Comparison of ENCODE assay signal across 20 cellular contexts in genomic region chr7:92613214-92613613, GRCh38. TPM values are rescaled to one million over a fixed set of nuclear protein-coding genes. Genes with fewer than 3 reads are reported as not detected.
DNase-seq lines count a peak whose midpoint lies in the region; ATAC-seq and TF ChIP-seq lines count a peak whose summit lies in the region.
"Had no signal": no experiment of that assay in that cellular context is flagged by ENCODE, and none has a peak within 500 bp of the region (broad histone marks: within the 10 kb centered on the region; RNA-seq: fewer than 3 reads in every experiment).

No MANE protein-coding gene starts in this region.

- H3K27me3 ChIP-seq in left ventricle myocardium inferior (ENCODE audit: low read depth) (no peaks in the 10 kb centered on the region), heart left ventricle (no peaks in the 10 kb centered on the region), hepatocyte (no peaks in the 10 kb centered on the region), trophoblast cell (ENCODE audit: insufficient read depth, low read length) (no peaks in the 10 kb centered on the region)
- H3K27me3 ChIP-seq: ascending aorta, SJSA1 had no signal

- POLR2A ChIA-PET in activated CD4-positive, alpha-beta memory T cell treated with anti-CD3 and anti-CD28 coated beads, Interleukin-2, amount 10 ng/mL, durations not matched to agents 7 days and 5 days (lab: Charles Lee): interaction anchor here (1.0 to 4.4 kb wide), 6 partner anchors 15 to 211 kb away, joined by 3 to 26 read pairs (median 5); partner anchors contain the start of genes FAM133B and RBM48

- no peak overlapping the region for H4K91ac ChIP-seq in trophoblast cell (ENCODE audit: low read depth, low read length)

- no peak for TF ChIP-seq POLR2A in heart left ventricle (IDR thresholded peaks at IDR 0.05)

- no peaks in the 10 kb centered on the region for H3K9me3 ChIP-seq in left ventricle myocardium inferior (replicated peaks)
- no peaks in the 10 kb centered on the region for H3K9me3 ChIP-seq in heart left ventricle
- no peaks in the 10 kb centered on the region for H3K9me3 ChIP-seq in hepatocyte (ENCODE audit: low read depth)
- H3K9me3 ChIP-seq in trophoblast cell (ENCODE audit: insufficient read depth, low read depth, low read length): no peaks in the 10 kb centered on the region
- H3K9me3 ChIP-seq: ascending aorta, SJSA1 had no signal

- H3K18ac ChIP-seq in trophoblast cell (ENCODE audit: low read length): no peak overlapping the region

- peaks cover 55% of the 10 kb centered on the region for H3K4me1 Mint-ChIP-seq in activated CD4-positive, alpha-beta memory T cell treated with anti-CD3 and anti-CD28 coated beads, Interleukin-2, amount 10 ng/mL, durations not matched to agents 7 days and 5 days

- peaks cover 69% of the 10 kb centered on the region for H3K36me3 Mint-ChIP-seq in activated CD4-positive, alpha-beta memory T cell treated with anti-CD3 and anti-CD28 coated beads, Interleukin-2, amount 10 ng/mL, durations not matched to agents 7 days and 5 days (ENCODE audit: low read depth)

- peak overlapping the region; percentile 18 for H3K27ac ChIP-seq in left ventricle myocardium inferior (replicated peaks)
- H3K27ac ChIP-seq in heart left ventricle: no peak overlapping the region
- peak overlapping the region; percentile 22 for H3K27ac ChIP-seq in hepatocyte
- H3K27ac ChIP-seq in trophoblast cell (ENCODE audit: low read depth, low read length): no peak overlapping the region

- H4K20me1 ChIP-seq in hepatocyte (ENCODE audit: insufficient read depth, poor library complexity, severe bottlenecking): no peaks in the 10 kb centered on the region

- H3K4me1 ChIP-seq in left ventricle myocardium inferior (peaks cover 45% of the 10 kb centered on the region), heart left ventricle (peaks cover 0 to 16% (median 0%) of the 10 kb centered on the region in 12 donors), hepatocyte (ENCODE audit: insufficient read depth) (no peaks in the 10 kb centered on the region), trophoblast cell (ENCODE audit: control insufficient read depth in 1 of 2, insufficient read depth in 2 of 2, low read length in 2 of 2) (peaks cover 6% of the 10 kb centered on the region in 2 experiments)

- no peak overlapping the region for H3K4ac ChIP-seq in trophoblast cell (ENCODE audit: low read depth, low read length)

- H3K9me3 Mint-ChIP-seq in activated CD4-positive, alpha-beta memory T cell treated with anti-CD3 and anti-CD28 coated beads, Interleukin-2, amount 10 ng/mL, durations not matched to agents 7 days and 5 days: no peaks in the 10 kb centered on the region
- H3K9me3 Mint-ChIP-seq: activated T-cell treated with anti-CD3 and anti-CD28 coated beads, Interleukin-2, amount 50 U/mL, for 4 hours; CD8-positive, alpha-beta memory T cell; endodermal cell; GM23338; stimulated activated naive B cell treated with anti-CD40 and anti-IgM and Interleukin-4, amounts not matched to agents 10 μg/mL and 1 μg/mL and 100 μg/mL, for 72 hours; type B pancreatic cell had no signal

- intact Hi-C loops in left ventricle myocardium inferior (cut with micrococcal nuclease): no loop called here
- intact Hi-C loops in heart left ventricle (cut with DNase I): no loop called here

- ATAC-seq in heart left ventricle (no peak), HG03521 (IDR thresholded peaks at IDR 0.05; ENCODE audit: unreplicated experiment) (no peak)
- ATAC-seq: GM23338 had no signal

- no peak overlapping the region for H3K23ac ChIP-seq in trophoblast cell (ENCODE audit: low read length)

- no peaks in the 10 kb centered on the region for H3K79me2 ChIP-seq in hepatocyte
- peaks cover 2% of the 10 kb centered on the region for H3K79me2 ChIP-seq in trophoblast cell (ENCODE audit: control insufficient read depth, insufficient read depth, low read length, poor library complexity)

- H2AFZ ChIP-seq in hepatocyte: no peak overlapping the region
- H2AFZ ChIP-seq in trophoblast cell (ENCODE audit: insufficient read depth, low read length, poor library complexity): no peak overlapping the region
- H2AFZ ChIP-seq: GM23338 had no signal

- H3K79me1 ChIP-seq in trophoblast cell (ENCODE audit: low read length): peaks cover 2% of the 10 kb centered on the region

- TF ChIP-seq CTCF in left ventricle myocardium inferior (IDR thresholded peaks at IDR 0.05; ENCODE audit: borderline replicate concordance) (no peak), heart left ventricle (IDR thresholded peaks at IDR 0.05) (no peak), hepatocyte (IDR thresholded peaks at IDR 0.05; ENCODE audit: poor library complexity) (no peak)

- no peak overlapping the region for H3K9ac ChIP-seq in trophoblast cell (ENCODE audit: low read length)

- CTCF ChIA-PET in activated CD4-positive, alpha-beta memory T cell treated with anti-CD3 and anti-CD28 coated beads, Interleukin-2, amount 10 ng/mL, durations not matched to agents 7 days and 5 days (lab: Charles Lee): interaction anchor here (0.9 to 7.9 kb wide), 6 partner anchors 7 to 433 kb away, joined by 3 to 44 read pairs (median 23); partner anchors contain the start of gene FAM133B

- H2BK120ac ChIP-seq in trophoblast cell (ENCODE audit: insufficient read depth, low read length, poor library complexity): no peak overlapping the region

- H2AK5ac ChIP-seq in trophoblast cell (ENCODE audit: low read length): no peak overlapping the region

- H3K27me3 Mint-ChIP-seq in activated CD4-positive, alpha-beta memory T cell treated with anti-CD3 and anti-CD28 coated beads, Interleukin-2, amount 10 ng/mL, durations not matched to agents 7 days and 5 days: no peaks in the 10 kb centered on the region
- H3K27me3 Mint-ChIP-seq: CD8-positive, alpha-beta memory T cell; stimulated activated naive B cell treated with anti-CD40 and anti-IgM and Interleukin-4, amounts not matched to agents 10 μg/mL and 1 μg/mL and 100 μg/mL, for 72 hours; type B pancreatic cell had no signal

- H3K36me3 ChIP-seq in left ventricle myocardium inferior (peaks cover 45% of the 10 kb centered on the region), heart left ventricle (peaks cover 0 to 55% (median 42%) of the 10 kb centered on the region in 9 donors), hepatocyte (replicated peaks; ENCODE audit: insufficient read depth, low read depth) (no peaks in the 10 kb centered on the region), trophoblast cell (ENCODE audit: control insufficient read depth in 1 of 2, insufficient read depth in 2 of 2, low read length in 2 of 2) (peaks cover 12 to 29% of the 10 kb centered on the region in 2 experiments)

- no peak overlapping the region for H3K14ac ChIP-seq in trophoblast cell (ENCODE audit: low read length)

- H3K27ac Mint-ChIP-seq in activated CD4-positive, alpha-beta memory T cell treated with anti-CD3 and anti-CD28 coated beads, Interleukin-2, amount 10 ng/mL, durations not matched to agents 7 days and 5 days: peak overlapping the region; percentile 75
- H3K27ac Mint-ChIP-seq: endodermal cell; GM23338; stimulated activated naive B cell treated with anti-CD40 and anti-IgM and Interleukin-4, amounts not matched to agents 10 μg/mL and 1 μg/mL and 100 μg/mL, for 72 hours; type B pancreatic cell had no signal

- no peak overlapping the region for H3K4me3 ChIP-seq in left ventricle myocardium inferior
- H3K4me3 ChIP-seq in heart left ventricle: no peak overlapping the region
- H3K4me3 ChIP-seq in hepatocyte: no peak overlapping the region
- no peak overlapping the region for H3K4me3 ChIP-seq in trophoblast cell (ENCODE audit: low read depth, low read length)
- H3K4me3 ChIP-seq: GM23338, SJSA1 had no signal

- no peak overlapping the region for H2BK12ac ChIP-seq in trophoblast cell (ENCODE audit: low read length)

- H4K8ac ChIP-seq in trophoblast cell (ENCODE audit: low read depth, low read length): no peak overlapping the region

- H3K9me2 ChIP-seq in hepatocyte (replicated peaks; ENCODE audit: insufficient read depth): no peaks in the 10 kb centered on the region

- H3K4me3 Mint-ChIP-seq in activated CD4-positive, alpha-beta memory T cell treated with anti-CD3 and anti-CD28 coated beads, Interleukin-2, amount 10 ng/mL, durations not matched to agents 7 days and 5 days: no peak overlapping the region
- H3K4me3 Mint-ChIP-seq: activated T-cell treated with anti-CD3 and anti-CD28 coated beads, Interleukin-2, amount 50 U/mL, for 4 hours; CD8-positive, alpha-beta memory T cell; endodermal cell; GM23338; stimulated activated naive B cell treated with anti-CD40 and anti-IgM and Interleukin-4, amounts not matched to agents 10 μg/mL and 1 μg/mL and 100 μg/mL, for 72 hours; type B pancreatic cell had no signal

- no peak overlapping the region for H3K4me2 ChIP-seq in hepatocyte
- H3K4me2 ChIP-seq in trophoblast cell (ENCODE audit: low read length): no peak overlapping the region
- H3K4me2 ChIP-seq: GM23338 had no signal

- no peak overlapping the region for H4K12ac ChIP-seq in trophoblast cell (ENCODE audit: low read depth, low read length)

- H2BK5ac ChIP-seq in trophoblast cell (ENCODE audit: low read depth, low read length, poor library complexity): no peak overlapping the region

- DNase-seq in left ventricle myocardium inferior: no peak
- no peak for DNase-seq in heart left ventricle
- no peak for DNase-seq in activated CD4-positive, alpha-beta memory T cell treated with anti-CD3 and anti-CD28 coated beads, Interleukin-2, amount 10 ng/mL, durations not matched to agents 7 days and 5 days
- DNase-seq in hepatocyte (ENCODE audit: low spot score): no peak
- DNase-seq in NCI-H524 (lab: John Stamatoyannopoulos, UW): no peak
- no peak for DNase-seq in trophoblast cell
- DNase-seq in hepatic stellate cell (ENCODE audit: low spot score): no peak
- DNase-seq: activated T-cell treated with anti-CD3 and anti-CD28 coated beads, Interleukin-2, amount 50 U/mL, for 4 hours; CD8-positive, alpha-beta memory T cell; cerebellar nuclear complex; endodermal cell; kidney; mesendoderm; NCI-H146; stimulated activated naive B cell treated with anti-CD40 and anti-IgM and Interleukin-4, amounts not matched to agents 10 μg/mL and 1 μg/mL and 100 μg/mL, for 72 hours had no signal

RNA-seq across cellular contexts. Expression of gene FAM133B, which starts 23.0 kb away (rescaled TPM):
- total RNA-seq in left ventricle myocardium inferior: 13.6 TPM
- 10 to 100 TPM in 6 of 9 donors, 1 to 10 TPM in 3; 7.9 to 14.1 (median 11.0) TPM for total RNA-seq in heart left ventricle
- 10 to 100 TPM; 11.0 to 17.4 TPM for polyA plus RNA-seq in heart left ventricle
- total RNA-seq in activated CD4-positive, alpha-beta memory T cell treated with anti-CD3 and anti-CD28 coated beads, Interleukin-2, amount 10 ng/mL, durations not matched to agents 7 days and 5 days: 10 to 100 TPM; 23.4 to 25.5 TPM
- 24.1 and 28.2 TPM in 2 replicates for total RNA-seq in hepatocyte
- polyA plus RNA-seq in hepatocyte: 29.8 and 38.8 TPM in 2 replicates
- 30.9 and 34.0 TPM in 2 replicates for polyA plus RNA-seq in trophoblast cell (2013)

Comparison
In these comparisons a context has a peak if more than half of its experiments do, and no peak if none do; other contexts are left out.
1. H3K27ac ChIP-seq: peak in left ventricle myocardium inferior (single experiment) and hepatocyte (single experiment); none in heart left ventricle (0 of 12) and trophoblast cell (single experiment).